ENCODE assay signal across 18 cellular contexts in genomic region chr6:144408151-144408550, GRCh38.
DNase-seq lines count a peak whose midpoint lies in the region; TF ChIP-seq lines count a peak whose summit lies in the region.
"Had no signal": no experiment of that assay in that cellular context is flagged by ENCODE, and none has a peak within 500 bp of the region (broad histone marks: within the 10 kb centered on the region; RNA-seq: fewer than 3 reads in every experiment).

No MANE protein-coding gene starts in this region.

- H3K4me3 ChIP-seq in HEK293 (ENCODE audit: low read depth, low read length) (no peak overlapping the region), cardiac fibroblast (replicated peaks in 1 of 2; ENCODE audit: low read depth in 2 of 2, low read length in 2 of 2) (no peak overlapping the region), skeletal muscle cell (ENCODE audit: low read depth, low read length) (no peak overlapping the region), spleen (no peak overlapping the region)
- H3K4me3 ChIP-seq: hepatocyte, K562 had no signal

- POLR2A ChIA-PET in HEK293 (lab: Yijun Ruan, JAX), result no interaction called here

- intact Hi-C loops in spleen (cut with DNase I; ENCODE audit: low total_unique reads), result loop anchor here (2.0 kb wide), 1 partner anchor 75 kb away; no protein-coding TSS in a partner anchor

- WGBS in spleen, 5 donors, result 92 to 97% (median 93%) methylated on average over 7 of the region's 7 CpGs

- no peak overlapping the region for H3K27ac ChIP-seq in HEK293 (ENCODE audit: extremely low read depth, low read depth, low read length)
- no peak overlapping the region for H3K27ac ChIP-seq in spleen
- H3K27ac ChIP-seq: hepatocyte had no signal

- no peaks in the 10 kb centered on the region for H3K9me3 ChIP-seq in HEK293 (ENCODE audit: control insufficient read depth, insufficient read depth, low read depth, low read length)
- H3K9me3 ChIP-seq in spleen, result no peaks in the 10 kb centered on the region

- no peak for TF ChIP-seq POLR2A in spleen (IDR thresholded peaks at IDR 0.05)

- DNase-seq in cardiac fibroblast (ENCODE audit: low read depth in 2 of 2) (peak; percentile 81 to 83), hepatic stellate cell (ENCODE audit: low spot score) (peak; percentile 22), skeletal muscle cell (ENCODE audit: low read depth) (peak; percentile 71), NCI-H526 (lab: John Stamatoyannopoulos, UW) (no peak), spleen (no peak), GM19238 (ENCODE audit: insufficient read length, low spot score) (no peak), HuH-7 (ENCODE audit: low spot score) (no peak)
- DNase-seq: activated CD4-positive, alpha-beta T cell treated with anti-CD3 and anti-CD28 coated beads, Interleukin-2, amount 50 U/mL, for 1 hour; activated T-cell treated with anti-CD3 and anti-CD28 coated beads, Interleukin-2, amount 50 U/mL, for 24 hours; cerebellar nuclear complex; HFFc6; NCI-H1092 treated with DMSO at 0.1 percent for 48 hours; NK-92 treated with Interleukin-12 subunit alpha and Interleukin-12 subunit beta, amount 100 ng/mL, for 24 hours; stimulated activated naive CD8-positive, alpha-beta T cell treated with anti-CD3 and anti-CD28 coated beads, Interleukin-15, amount 100 ng/mL, for 72 hours; T1000 had no signal

- no peaks in the 10 kb centered on the region for H3K27me3 ChIP-seq in spleen (replicated peaks in 1 of 7)
- H3K27me3 ChIP-seq: hepatocyte had no signal

- TF ChIP-seq CTCF in HEK293 (tag by site-specific recombination; IDR thresholded peaks at IDR 0.05), result no peak
- no peak for TF ChIP-seq CTCF in cardiac fibroblast (IDR thresholded peaks at IDR 0.05; ENCODE audit: low read depth, low read length)
- TF ChIP-seq CTCF in spleen (IDR thresholded peaks at IDR 0.05 in 8 of 11, conservative IDR thresholded peaks at IDR 0.05 in 3 of 11), result no peak

- peaks cover 31% of the 10 kb centered on the region for H3K4me1 ChIP-seq in HEK293 (ENCODE audit: control insufficient read depth, insufficient read depth, low read length)
- peaks cover 12 to 85% (median 47%) of the 10 kb centered on the region in 6 donors for H3K4me1 ChIP-seq in spleen

- CTCF ChIA-PET in HEK293 (lab: Yijun Ruan, JAX), result interaction anchor here (0.6 kb wide), 1 partner anchor 1129 kb away, joined by 6 read pairs; no protein-coding TSS in a partner anchor

- H3K36me3 ChIP-seq in HEK293 (ENCODE audit: control insufficient read depth in 2 of 2, insufficient read depth in 1 of 2, low read length in 2 of 2) (no peaks in the 10 kb centered on the region), spleen (peaks cover 0 to 36% (median 1%) of the 10 kb centered on the region in 6 donors)

TF ChIP-seq in HEK293, 187 proteins besides CTCF, POLR2A, EP300 and RAD21:
- TF ChIP-seq TRIM28 (IDR thresholded peaks at IDR 0.05; ENCODE audit: borderline replicate concordance, low read length), result 0 out of 2 replicates have a peak, but pooled peaks have one; percentile 3
- no peak for TF ChIP-seq GLIS2 (tag by site-specific recombination; IDR thresholded peaks at IDR 0.05)
TF ChIP-seq in HEK293: peak in this region for 1.

Comparison
In these comparisons a context has a peak if more than half of its experiments do, and no peak if none do; other contexts are left out.
1. DNase-seq: peak in cardiac fibroblast (2 of 2), hepatic stellate cell (single experiment) and skeletal muscle cell (single experiment); none in NCI-H526 (0 of 2), spleen (single experiment), GM19238 (single experiment) and HuH-7 (single experiment).